ENCODE assay signal across 24 cellular contexts in the genomic region with DNA sequence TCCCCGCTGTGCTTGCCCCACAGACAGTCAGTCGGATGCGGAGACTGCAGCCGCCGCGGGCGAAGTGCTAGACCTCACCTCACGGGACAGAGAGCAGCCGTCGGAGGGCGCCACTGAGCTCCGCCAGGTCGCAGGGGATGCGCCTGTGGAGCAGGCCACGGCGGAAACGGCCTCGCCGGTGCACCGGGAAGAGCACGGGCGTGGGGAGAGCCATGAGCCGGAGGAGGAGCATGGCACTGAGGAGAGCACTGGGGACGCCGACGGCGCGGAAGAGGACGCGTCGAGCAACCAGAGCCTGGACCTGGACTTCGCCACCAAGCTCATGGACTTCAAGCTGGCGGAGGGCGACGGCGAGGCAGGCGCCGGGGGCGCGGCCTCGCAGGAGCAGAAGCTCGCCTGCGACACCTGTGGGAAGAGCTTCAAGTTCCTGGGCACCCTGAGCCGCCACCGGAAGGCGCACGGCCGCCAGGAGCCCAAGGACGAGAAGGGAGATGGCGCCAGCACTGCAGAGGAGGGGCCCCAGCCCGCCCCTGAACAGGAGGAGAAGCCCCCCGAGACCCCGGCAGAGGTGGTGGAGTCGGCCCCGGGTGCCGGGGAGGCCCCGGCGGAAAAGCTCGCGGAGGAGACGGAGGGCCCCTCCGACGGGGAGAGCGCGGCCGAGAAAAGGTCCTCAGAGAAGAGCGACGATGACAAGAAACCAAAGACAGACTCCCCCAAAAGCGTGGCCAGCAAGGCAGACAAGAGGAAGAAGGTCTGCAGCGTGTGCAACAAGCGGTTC.
DNase-seq lines count a peak whose midpoint lies in the region; ATAC-seq, FAIRE-seq and TF ChIP-seq lines count a peak whose summit lies in the region.
"Had no signal": no experiment of that assay in that cellular context is flagged by ENCODE, and none has a peak within 500 bp of the region (broad histone marks: within the 10 kb centered on the region; RNA-seq: fewer than 3 reads in every experiment).

No MANE protein-coding gene starts in this region.

- H3K27me3 ChIP-seq in GM23338 (ENCODE audit: insufficient read depth) (no peaks in the 10 kb centered on the region), GM12878 (replicated peaks in 1 of 2; ENCODE audit: control insufficient read depth in 2 of 2, insufficient read depth in 2 of 2, low read length in 1 of 2) (no peaks in the 10 kb centered on the region), trophoblast cell (ENCODE audit: insufficient read depth, low read length) (no peaks in the 10 kb centered on the region)

- no peaks in the 10 kb centered on the region for H3F3A ChIP-seq in GM23338 (replicated peaks; ENCODE audit: low read depth)

- in situ Hi-C loops in GM12878 (cut with MboI) = no loop called here

- peak overlapping the region; percentile 43 for H3K18ac ChIP-seq in trophoblast cell (ENCODE audit: low read length)

- H4K20me1 ChIP-seq in GM23338 (replicated peaks; ENCODE audit: insufficient read depth) (no peaks in the 10 kb centered on the region), GM12878 (ENCODE audit: control insufficient read depth, insufficient read depth) (no peaks in the 10 kb centered on the region; the same call in none of the 2 replicates)

- H3K79me1 ChIP-seq in trophoblast cell (ENCODE audit: low read length) = no peaks in the 10 kb centered on the region

- H3K4me1 ChIP-seq in GM23338 (ENCODE audit: insufficient read depth) (peaks cover 17% of the 10 kb centered on the region), GM12878 (ENCODE audit: control insufficient read depth, insufficient read depth, low read length) (peaks cover 18% of the 10 kb centered on the region), trophoblast cell (ENCODE audit: control insufficient read depth in 1 of 2, insufficient read depth in 2 of 2, low read length in 2 of 2) (peaks cover 0 to 3% of the 10 kb centered on the region in 2 experiments)

- H3K79me2 ChIP-seq in GM23338 (replicated peaks; ENCODE audit: insufficient read depth) = no peaks in the 10 kb centered on the region
- peaks cover 3% of the 10 kb centered on the region for H3K79me2 ChIP-seq in GM12878 (ENCODE audit: control insufficient read depth, insufficient read depth, low read length)
- H3K79me2 ChIP-seq in trophoblast cell (ENCODE audit: control insufficient read depth, insufficient read depth, low read length, poor library complexity) = no peaks in the 10 kb centered on the region

- no peaks in the 10 kb centered on the region for H3K9me2 ChIP-seq in GM23338 (ENCODE audit: insufficient read depth)

- no peaks in the 10 kb centered on the region for H3K9me3 Mint-ChIP-seq in GM23338
- H3K9me3 Mint-ChIP-seq: CD4-positive, alpha-beta T cell had no signal

- H3K4ac ChIP-seq in trophoblast cell (ENCODE audit: low read depth, low read length) = no peak overlapping the region

- no peak overlapping the region for H2AFZ ChIP-seq in GM23338
- H2AFZ ChIP-seq in GM12878 (ENCODE audit: control insufficient read depth, low read depth, low read length) = no peak overlapping the region
- H2AFZ ChIP-seq in trophoblast cell (ENCODE audit: insufficient read depth, low read length, poor library complexity) = no peak overlapping the region

- no peak overlapping the region for H2AK5ac ChIP-seq in trophoblast cell (ENCODE audit: low read length)

- H3K4me2 ChIP-seq in GM23338 (no peak overlapping the region), GM12878 (ENCODE audit: control insufficient read depth, insufficient read depth) (no peak overlapping the region), trophoblast cell (ENCODE audit: low read length) (no peak overlapping the region)

- no peak overlapping the region for H3K14ac ChIP-seq in trophoblast cell (ENCODE audit: low read length)

- TF ChIP-seq RAD21 in GM12878 (IDR thresholded peaks at IDR 0.05; ENCODE audit: insufficient read depth, low read depth, low read length) = no peak

- no peak overlapping the region for H3K27ac ChIP-seq in GM23338 (ENCODE audit: low read depth)
- H3K27ac ChIP-seq in GM12878 (ENCODE audit: control insufficient read depth, insufficient read depth) = no peak overlapping the region
- no peak overlapping the region for H3K27ac ChIP-seq in trophoblast cell (ENCODE audit: low read depth, low read length)
- H3K27ac ChIP-seq: HL-60 had no signal

- TF ChIP-seq POLR2A in GM12878 (IDR thresholded peaks at IDR 0.05; ENCODE audit: low read depth, low read length) = peak; percentile 44; the same call in 1 of the 2 replicates

- SMC1A ChIA-PET in GM12878 (lab: Charles Lee; ENCODE audit: uncharacterized antibody, unreplicated experiment) = interaction anchor here (1.0 to 1.1 kb wide), 2 partner anchors 365 to 569 kb away, joined by 3 read pairs; no protein-coding TSS in a partner anchor

- BruUV-seq in GM12878 (replicated peaks; lab: Mats Ljungman, UMichigan) = no TSS peak

- no peak overlapping the region for H3K27ac Mint-ChIP-seq in GM23338
- H3K27ac Mint-ChIP-seq: B cell; CD4-positive, alpha-beta T cell had no signal

- 98% methylated on average over 58 of the region's 71 CpGs for WGBS in GM12878 (ENCODE audit: insufficient coverage, insufficient replicate concordance, low lambda C conversion rate, missing lambda C conversion rate)
- no CpG with 5 or more reads among the region's 71 CpGs for WGBS in trophoblast cell (ENCODE audit: extremely low coverage, insufficient coverage, insufficient read length)

- H3K4me3 ChIP-seq in GM23338 (no peak overlapping the region), GM12878 (no peak overlapping the region), fibroblast of the aortic adventitia (ENCODE audit: low read depth, low read length) (no peak overlapping the region), trophoblast cell (ENCODE audit: low read depth, low read length) (no peak overlapping the region)
- H3K4me3 ChIP-seq: HAP-1 had no signal

- no peaks in the 10 kb centered on the region for H3K36me3 ChIP-seq in GM23338 (ENCODE audit: insufficient read depth)
- peaks cover 38 to 52% of the 10 kb centered on the region in 2 experiments for H3K36me3 ChIP-seq in GM12878 (ENCODE audit: control insufficient read depth in 2 of 2, insufficient read depth in 2 of 2, low read length in 1 of 2)
- H3K36me3 ChIP-seq in trophoblast cell (ENCODE audit: control insufficient read depth in 1 of 2, insufficient read depth in 2 of 2, low read length in 2 of 2) = peaks cover 53 to 56% of the 10 kb centered on the region in 2 experiments

- POLR2A ChIA-PET in GM12878 (lab: Charles Lee) = no interaction called here

- no peak overlapping the region for H2BK12ac ChIP-seq in trophoblast cell (ENCODE audit: low read length)

- DNase-seq in GM23338 (ENCODE audit: low spot score) = peak; percentile 71
- DNase-seq in GM12878 (ENCODE audit: low read depth, low spot score) = no peak
- no peak for DNase-seq in fibroblast of the aortic adventitia (ENCODE audit: low read depth)
- no peak for DNase-seq in trophoblast cell
- DNase-seq in stimulated activated CD8-positive, alpha-beta memory T cell treated with anti-CD3 and anti-CD28 coated beads, Interleukin-4, amount 100 ng/mL, for 48 hours = no peak
- no peak for DNase-seq in activated CD8-positive, alpha-beta memory T cell treated with anti-CD3 and anti-CD28 coated beads for 24 hours
- no peak for DNase-seq in DMS 273 (lab: John Stamatoyannopoulos, UW; ENCODE audit: unreplicated experiment)
- no peak for DNase-seq in AG08396 (ENCODE audit: low spot score)
- DNase-seq: Calu3; CD4-positive, alpha-beta T cell; DMS79; MV-4-11; NCI-H1417; NCI-H1930; NCI-H2171; NCI-H446 treated with DMSO at 0.1 percent for 48 hours; NK-92 treated with Interleukin-12 subunit alpha and Interleukin-12 subunit beta, amount 100 ng/mL, for 24 hours; SHP77 treated with DMSO at 0.1 percent for 48 hours had no signal

- H3K4me3 Mint-ChIP-seq in GM23338 = no peak overlapping the region
- H3K4me3 Mint-ChIP-seq: B cell; CD4-positive, alpha-beta T cell had no signal

- no peaks in the 10 kb centered on the region; the same call in 2 of the 3 replicates for H3K9me3 ChIP-seq in GM12878 (replicated peaks; ENCODE audit: control insufficient read depth, insufficient read depth, low read length)
- no peaks in the 10 kb centered on the region for H3K9me3 ChIP-seq in trophoblast cell (ENCODE audit: insufficient read depth, low read depth, low read length)
- H3K9me3 ChIP-seq: HAP-1 had no signal

- H4K91ac ChIP-seq in trophoblast cell (ENCODE audit: low read depth, low read length) = no peak overlapping the region

- H3K4me1 Mint-ChIP-seq in GM23338 = peaks cover 20% of the 10 kb centered on the region

- H3K9ac ChIP-seq in GM12878 (ENCODE audit: control insufficient read depth, insufficient read depth, low read length) (no peak overlapping the region), trophoblast cell (ENCODE audit: low read length) (no peak overlapping the region)

- H4K12ac ChIP-seq in trophoblast cell (ENCODE audit: low read depth, low read length) = no peak overlapping the region

- TF ChIP-seq EP300 in GM12878 (IDR thresholded peaks at IDR 0.05; ENCODE audit: borderline replicate concordance in 1 of 2, control insufficient read depth in 1 of 2, low read depth in 2 of 2, low read length in 2 of 2) = no peak

- H3K23ac ChIP-seq in trophoblast cell (ENCODE audit: low read length) = no peak overlapping the region

- no peak for FAIRE-seq in GM12878 (lab: Jason Lieb, UNC)
- FAIRE-seq: G401.6, GM12891, HTR-8/SVneo had no signal

- RAD21 ChIA-PET in GM12878 (lab: Charles Lee; ENCODE audit: unreplicated experiment) = no interaction called here

- TF ChIP-seq CTCF in GM23338 (conservative IDR thresholded peaks at IDR 0.05; ENCODE audit: low read depth in 2 of 2) (peak; percentile 48 to 76), GM12878 (IDR thresholded peaks at IDR 0.05 in 2 of 3, conservative IDR thresholded peaks at IDR 0.05 in 1 of 3; ENCODE audit: control insufficient read depth in 2 of 3, extremely low read depth in 1 of 3, insufficient read depth in 1 of 3, low read depth in 3 of 3, low read length in 3 of 3) (no peak), fibroblast of the aortic adventitia (IDR thresholded peaks at IDR 0.05; ENCODE audit: insufficient read depth, low read length) (peak; percentile 2)

- H2BK5ac ChIP-seq in trophoblast cell (ENCODE audit: low read depth, low read length, poor library complexity) = no peak overlapping the region

- intact Hi-C loops in GM12878 (cut with micrococcal nuclease; ENCODE audit: unreplicated experiment) = no loop called here

- no peak overlapping the region for H4K8ac ChIP-seq in trophoblast cell (ENCODE audit: low read depth, low read length)

- H3K27me3 Mint-ChIP-seq in GM23338 (ENCODE audit: insufficient read depth, low read depth, poor library complexity) = peaks cover 4% of the 10 kb centered on the region
- H3K27me3 Mint-ChIP-seq: B cell; CD4-positive, alpha-beta T cell had no signal

- H3K36me3 Mint-ChIP-seq in GM23338 (ENCODE audit: low read depth) = peaks cover 17% of the 10 kb centered on the region; the same call in 2 of the 3 replicates

- H2BK120ac ChIP-seq in trophoblast cell (ENCODE audit: insufficient read depth, low read length, poor library complexity) = no peak overlapping the region

- ATAC-seq in GM23338 = peak; percentile 66
- no peak for ATAC-seq in GM12878

- CTCF ChIA-PET in GM12878 (lab: Yijun Ruan, JAX) = no interaction called here

TF ChIP-seq in GM23338, 12 proteins besides CTCF, POLR2A, EP300 and RAD21 (continues in another document):
- no peak for TF ChIP-seq STAT1 (IDR thresholded peaks at IDR 0.05; ENCODE audit: unreplicated experiment)

Comparison
In these comparisons a context has a peak if more than half of its experiments do, and no peak if none do; other contexts are left out.
1. CTCF ChIP-seq: peak in GM23338 (2 of 2) and fibroblast of the aortic adventitia (single experiment); none in GM12878 (0 of 3).